Comparison of ENCODE assay signal across 19 cellular contexts in genomic region chr14:97946291-97946690, GRCh38.
"Had no signal": no experiment of that assay in that cellular context is flagged by ENCODE, and none has a peak within 500 bp of the region (broad histone marks: within the 10 kb centered on the region; RNA-seq: fewer than 3 reads in every experiment).

No MANE protein-coding gene starts in this region.

- H3K27ac ChIP-seq: esophagus muscularis mucosa, heart right ventricle, upper lobe of right lung had no signal

- H3K9me3 ChIP-seq: esophagus muscularis mucosa, heart right ventricle, upper lobe of right lung had no signal

- H3K4me3 ChIP-seq: esophagus muscularis mucosa, heart right ventricle, upper lobe of right lung had no signal

- DNase-seq: activated CD4-positive, alpha-beta memory T cell treated with anti-CD3 and anti-CD28 coated beads for 36 hours; activated CD4-positive, alpha-beta T cell treated with anti-CD3 and anti-CD28 coated beads for 4 hours; activated gamma-delta T cell treated with Interleukin-2 at 50 U/mL for 16 hours; activated T-cell treated with anti-CD3 and anti-CD28 coated beads for 4 hours; effector CD4-positive, alpha-beta T cell; heart right ventricle; left colon; midbrain; nephron progenitor cell; occipital lobe; stimulated activated CD4-positive, alpha-beta T cell treated with anti-CD3 and anti-CD28 coated beads, Interleukin-12 subunit alpha, Interleukin-12 subunit beta, amount 100 ng/mL, for 4 hours; stimulated activated CD4-positive, alpha-beta T cell treated with anti-CD3 and anti-CD28 coated beads, Interleukin-1b, Interleukin-23, amount 100 ng/mL, for 48 hours; stimulated activated CD8-positive, alpha-beta memory T cell treated with anti-CD3 and anti-CD28 coated beads, Interleukin-4, amount 100 ng/mL, for 48 hours; stimulated activated naive CD4-positive, alpha-beta T cell; upper lobe of right lung had no signal

- H3K36me3 ChIP-seq: esophagus muscularis mucosa, heart right ventricle, upper lobe of right lung had no signal

- H3K4me1 ChIP-seq: esophagus muscularis mucosa, heart right ventricle, upper lobe of right lung had no signal

- H3K27me3 ChIP-seq: esophagus muscularis mucosa, heart right ventricle, upper lobe of right lung had no signal

- H3K9me3 Mint-ChIP-seq: activated T-helper 1 cell treated with anti-CD3 and anti-CD28 coated beads, Interleukin-12 subunit alpha, Interleukin-12 subunit beta, Interleukin-2, Interleukin-4 antibody, amounts not matched to agents 30 ng/mL and 10 ng/mL and 1 ng/mL, durations not matched to agents 14 hours and 24 hours and 36 hours; nephron progenitor cell had no signal

- ATAC-seq: heart right ventricle, left colon, upper lobe of right lung had no signal

- H3K27me3 Mint-ChIP-seq: activated CD4-positive, alpha-beta memory T cell treated with anti-CD3 and anti-CD28 coated beads for 36 hours; activated naive CD8-positive, alpha-beta T cell had no signal

- H3K27ac Mint-ChIP-seq: activated CD4-positive, alpha-beta memory T cell treated with anti-CD3 and anti-CD28 coated beads for 36 hours; activated T-helper 1 cell treated with anti-CD3 and anti-CD28 coated beads, Interleukin-12 subunit alpha, Interleukin-12 subunit beta, Interleukin-2, Interleukin-4 antibody, amounts not matched to agents 30 ng/mL and 10 ng/mL and 1 ng/mL, durations not matched to agents 14 hours and 24 hours and 36 hours; nephron progenitor cell; progenitor cell of endocrine pancreas had no signal

- H3K4me3 Mint-ChIP-seq: activated CD4-positive, alpha-beta memory T cell treated with anti-CD3 and anti-CD28 coated beads for 36 hours; activated naive CD8-positive, alpha-beta T cell; activated T-helper 1 cell treated with anti-CD3 and anti-CD28 coated beads, Interleukin-12 subunit alpha, Interleukin-12 subunit beta, Interleukin-2, Interleukin-4 antibody, amounts not matched to agents 30 ng/mL and 10 ng/mL and 1 ng/mL, durations not matched to agents 14 hours and 24 hours and 36 hours; nephron progenitor cell had no signal
